Comparison of ENCODE assay signal across 9 cellular contexts in the genomic region with DNA sequence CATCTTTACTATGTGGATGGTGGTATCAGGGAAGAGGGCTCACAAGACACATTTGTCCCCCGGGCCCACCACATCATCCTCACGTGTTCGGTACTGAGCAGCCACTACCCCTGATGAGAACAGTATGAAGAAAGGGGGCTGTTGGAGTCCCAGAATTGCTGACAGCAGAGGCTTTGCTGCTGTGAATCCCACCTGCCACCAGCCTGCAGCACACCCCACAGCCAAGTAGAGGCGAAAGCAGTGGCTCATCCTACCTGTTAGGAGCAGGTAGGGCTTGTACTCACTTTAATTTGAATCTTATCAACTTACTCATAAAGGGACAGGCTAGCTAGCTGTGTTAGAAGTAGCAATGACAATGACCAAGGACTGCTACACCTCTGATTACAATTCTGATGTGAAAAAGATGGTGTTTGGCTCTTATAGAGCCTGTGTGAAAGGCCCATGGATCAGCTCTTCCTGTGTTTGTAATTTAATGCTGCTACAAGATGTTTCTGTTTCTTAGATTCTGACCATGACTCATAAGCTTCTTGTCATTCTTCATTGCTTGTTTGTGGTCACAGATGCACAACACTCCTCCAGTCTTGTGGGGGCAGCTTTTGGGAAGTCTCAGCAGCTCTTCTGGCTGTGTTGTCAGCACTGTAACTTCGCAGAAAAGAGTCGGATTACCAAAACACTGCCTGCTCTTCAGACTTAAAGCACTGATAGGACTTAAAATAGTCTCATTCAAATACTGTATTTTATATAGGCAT. TPM values are rescaled to one million over a fixed set of nuclear protein-coding genes. Genes with fewer than 3 reads are reported as not detected.
DNase-seq lines count a peak whose midpoint lies in the region; ATAC-seq and TF ChIP-seq lines count a peak whose summit lies in the region.
"Had no signal": no experiment of that assay in that cellular context is flagged by ENCODE, and none has a peak within 500 bp of the region (broad histone marks: within the 10 kb centered on the region; RNA-seq: fewer than 3 reads in every experiment).

No MANE protein-coding gene starts in this region.

- H3K27ac ChIP-seq in PC-9 = no peak overlapping the region

- peak; percentile 25 for DNase-seq in stimulated activated naive CD4-positive, alpha-beta T cell treated with Interleukin-2 at 50 U/mL for 16 hours (lab: John Stamatoyannopoulos, UW)
- no peak for DNase-seq in stimulated activated naive CD4-positive, alpha-beta T cell (lab: John Stamatoyannopoulos, UW)
- DNase-seq in PC-9 = peak; percentile 40 to 79
- peak; percentile 56 for DNase-seq in dermis blood vessel endothelial cell
- peak; percentile 95 for DNase-seq in skeletal muscle cell (ENCODE audit: low read depth)
- DNase-seq in DMS 273 (lab: John Stamatoyannopoulos, UW; ENCODE audit: unreplicated experiment) = no peak
- no peak for DNase-seq in DMS114 treated with DMSO at 0.1 percent for 48 hours (lab: John Stamatoyannopoulos, UW; ENCODE audit: unreplicated experiment)

- H3K4me2 ChIP-seq in PC-9 = peak overlapping the region; percentile 32

- CTCF ChIA-PET in PC-9 (lab: Charles Lee) = no interaction called here

- H3K27me3 ChIP-seq in PC-9 (ENCODE audit: insufficient read depth, low read depth) = 0 out of 2 replicates have a peak, but pooled peaks cover 2% of the 10 kb centered on the region
- H3K27me3 ChIP-seq: dorsolateral prefrontal cortex had no signal

- ATAC-seq in HG02870 (IDR thresholded peaks at IDR 0.05; ENCODE audit: unreplicated experiment) = peak; percentile 68

- H3K36me3 ChIP-seq in PC-9 (ENCODE audit: low read depth) = no peaks in the 10 kb centered on the region

- peaks cover 15% of the 10 kb centered on the region for H3K4me1 ChIP-seq in PC-9 (replicated peaks; ENCODE audit: insufficient read depth)

- H2AFZ ChIP-seq in PC-9 = no peak overlapping the region

- H3K79me2 ChIP-seq in PC-9 (ENCODE audit: low read depth) = no peaks in the 10 kb centered on the region

- H3F3A ChIP-seq in PC-9 (ENCODE audit: insufficient read depth, low read depth) = peaks cover 3% of the 10 kb centered on the region; the same call in 1 of the 2 replicates

- POLR2A ChIA-PET in PC-9 (lab: Charles Lee; ENCODE audit: unreplicated experiment) = interaction anchor here (0.6 kb wide), 3 partner anchors 9 to 478 kb away, joined by 3 to 7 read pairs (median 3); a partner anchor contains a TSS

- H3K9me2 ChIP-seq in PC-9 (ENCODE audit: insufficient read depth) = no peaks in the 10 kb centered on the region

- intact Hi-C loops in PC-9 (cut with micrococcal nuclease; ENCODE audit: unreplicated experiment) = no loop called here

- TF ChIP-seq CTCF in PC-9 (conservative IDR thresholded peaks at IDR 0.05) = no peak

- H3K4me3 ChIP-seq in PC-9 = no peak overlapping the region
- no peak overlapping the region for H3K4me3 ChIP-seq in skeletal muscle cell (ENCODE audit: low read depth, low read length)
- H3K4me3 ChIP-seq: dorsolateral prefrontal cortex had no signal

- no peaks in the 10 kb centered on the region for H3K9me3 ChIP-seq in PC-9 (ENCODE audit: insufficient read depth, low read depth)

- no TSS peak for BruUV-seq in PC-9 (replicated peaks; lab: Mats Ljungman, UMichigan)

- no peaks in the 10 kb centered on the region for H4K20me1 ChIP-seq in PC-9 (ENCODE audit: insufficient read depth)

RNA-seq across cellular contexts. Expression of a gene that starts 9.1 kb away (rescaled TPM):
- total RNA-seq in PC-9 (2021) = 7.2 and 8.5 TPM in 2 replicates
- total RNA-seq in dermis blood vessel endothelial cell = 10.2 and 11.7 TPM in 2 replicates

RNA-seq across cellular contexts. Expression of a gene that starts 52.3 kb away (rescaled TPM):
- not detected in 2 replicates for total RNA-seq in PC-9 (2021)
- 1.0 and 1.2 TPM in 2 replicates for total RNA-seq in dermis blood vessel endothelial cell

Comparison
In these comparisons a context has a peak if more than half of its experiments do, and no peak if none do; other contexts are left out.
1. DNase-seq: peak in stimulated activated naive CD4-positive, alpha-beta T cell treated with Interleukin-2 at 50 U/mL for 16 hours (single experiment), PC-9 (2 of 2), dermis blood vessel endothelial cell (single experiment) and skeletal muscle cell (single experiment); none in stimulated activated naive CD4-positive, alpha-beta T cell (0 of 6), DMS 273 (single experiment) and DMS114 treated with DMSO at 0.1 percent for 48 hours (single experiment).